In the genomic region with DNA sequence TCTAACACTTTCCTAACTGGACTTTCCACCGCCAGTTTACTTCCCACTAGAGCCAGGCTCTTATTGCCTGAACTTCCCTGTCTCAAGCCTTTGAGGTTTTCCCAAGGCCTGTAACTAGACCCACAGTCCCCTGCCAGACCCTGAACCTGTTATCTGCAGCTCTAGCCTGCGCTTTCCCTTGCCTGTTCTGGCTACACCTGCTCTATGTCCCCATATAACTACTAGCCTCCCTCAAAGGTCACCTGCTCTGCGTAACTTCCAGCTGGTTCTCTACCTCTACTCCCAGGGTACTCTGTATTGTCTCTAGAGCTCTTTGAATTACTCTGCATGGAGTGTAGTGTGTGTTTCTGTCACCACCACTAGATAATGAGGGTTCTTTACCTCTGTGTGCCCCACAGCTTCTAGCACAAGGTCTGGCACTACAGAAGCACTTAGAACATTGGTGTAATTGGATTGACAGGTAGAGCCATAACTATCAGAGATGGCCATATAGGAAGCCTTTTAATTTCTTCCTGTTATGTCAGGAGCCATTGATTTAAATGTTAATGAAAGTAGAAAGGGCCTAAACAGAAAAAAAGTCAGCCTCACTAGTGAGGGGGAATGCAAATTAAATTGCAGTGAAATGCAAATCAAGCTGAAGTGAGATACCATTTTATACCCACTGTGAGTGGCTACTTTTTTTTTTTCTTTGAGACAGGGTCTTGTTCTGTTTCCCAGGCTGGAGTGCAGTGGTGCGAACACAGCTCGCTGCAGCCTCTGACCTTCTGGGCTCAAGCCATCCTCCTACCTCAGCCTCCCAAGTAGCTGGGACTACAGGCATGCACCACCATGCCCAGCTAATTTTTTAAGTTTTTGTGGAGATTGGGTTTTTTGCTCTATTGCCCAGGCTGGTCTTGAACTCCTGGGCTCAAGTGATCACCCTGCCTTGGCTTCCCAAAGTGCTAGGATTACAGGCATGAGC, we compare ENCODE assay signal across 26 cellular contexts. TPM values are rescaled to one million over a fixed set of nuclear protein-coding genes. Genes with fewer than 3 reads are reported as not detected.
DNase-seq lines count a peak whose midpoint lies in the region; FAIRE-seq and TF ChIP-seq lines count a peak whose summit lies in the region.
"Had no signal": no experiment of that assay in that cellular context is flagged by ENCODE, and none has a peak within 500 bp of the region (broad histone marks: within the 10 kb centered on the region; RNA-seq: fewer than 3 reads in every experiment).

No MANE protein-coding gene starts in this region.

- H2AFZ ChIP-seq in PC-9: no peak overlapping the region

- H3K4me1 ChIP-seq in PC-9 (replicated peaks; ENCODE audit: insufficient read depth) (peaks cover 65% of the 10 kb centered on the region), iPS-20b (ENCODE audit: insufficient read depth, low read length) (peaks cover 21% of the 10 kb centered on the region), spleen (no peaks in the 10 kb centered on the region)

- peak; percentile 33 for DNase-seq in NCI-H2107 treated with DMSO at 0.1 percent for 48 hours (lab: John Stamatoyannopoulos, UW; ENCODE audit: unreplicated experiment)
- no peak for DNase-seq in NCI-H2107 (lab: John Stamatoyannopoulos, UW)
- DNase-seq in GM12891 (ENCODE audit: insufficient read length, low spot score): no peak
- no peak for DNase-seq in PC-9
- DNase-seq in mesenteric fat pad (ENCODE audit: low spot score): no peak
- DNase-seq in activated T-helper 2 cell treated with anti-CD3 and anti-CD28 coated beads, Interferon-gamma antibody, Interleukin-2, Interleukin-4, amounts not matched to agents 10 μg/mL and 5 μg/mL and 100 μg/mL, durations not matched to agents 14 hours and 24 hours and 36 hours (ENCODE audit: low spot score): no peak
- no peak for DNase-seq in spleen
- DNase-seq: activated B cell treated with CpG ODN at 0.5 μM for 24 hours; activated CD4-positive, alpha-beta T cell treated with anti-CD3 and anti-CD28 coated beads, Interleukin-2, amount 50 U/mL, for 48 hours; activated gamma-delta T cell treated with Interleukin-2 at 50 U/mL for 16 hours; activated naive CD8-positive, alpha-beta T cell treated with anti-CD3 and anti-CD28 coated beads, Interleukin-2, amount 50 U/mL, for 24 hours; activated T-cell treated with anti-CD3 and anti-CD28 coated beads for 4 hours; CD4-positive, alpha-beta memory T cell; Karpas-422; naive thymus-derived CD8-positive, alpha-beta T cell; NCI-H1694 treated with DMSO at 0.1 percent for 48 hours; NCI-H226; OCI-M1; ovary; SHP77; stimulated activated CD4-positive, alpha-beta T cell treated with anti-CD3 and anti-CD28 coated beads, Interleukin-12 subunit alpha, Interleukin-12 subunit beta, amount 100 ng/mL, for 4 hours; stimulated activated CD4-positive, alpha-beta T cell treated with anti-CD3 and anti-CD28 coated beads, Interleukin-4, amount 100 ng/mL, for 4 hours; stimulated activated naive CD4-positive, alpha-beta T cell treated with Interleukin-2 at 50 U/mL for 16 hours had no signal

- peaks cover 94% of the 10 kb centered on the region for H4K20me1 ChIP-seq in PC-9 (ENCODE audit: insufficient read depth)

- H3F3A ChIP-seq in PC-9 (ENCODE audit: insufficient read depth, low read depth): peaks cover 100% of the 10 kb centered on the region

- no peaks in the 10 kb centered on the region for H3K9me2 ChIP-seq in PC-9 (ENCODE audit: insufficient read depth)

- H3K27ac Mint-ChIP-seq in activated T-helper 2 cell treated with anti-CD3 and anti-CD28 coated beads, Interferon-gamma antibody, Interleukin-2, Interleukin-4, amounts not matched to agents 10 μg/mL and 5 μg/mL and 100 μg/mL, durations not matched to agents 14 hours and 24 hours and 36 hours: no peak overlapping the region
- H3K27ac Mint-ChIP-seq: activated B cell treated with CpG ODN at 0.5 μM for 24 hours had no signal

- peaks cover 69% of the 10 kb centered on the region for H3K36me3 ChIP-seq in PC-9 (ENCODE audit: low read depth)
- H3K36me3 ChIP-seq in iPS-20b (ENCODE audit: insufficient read depth, low read depth, low read length): peaks cover 62% of the 10 kb centered on the region
- H3K36me3 ChIP-seq in spleen: peaks cover 0 to 87% (median 36%) of the 10 kb centered on the region in 6 donors
- H3K36me3 ChIP-seq: ovary had no signal

- intact Hi-C loops in PC-9 (cut with micrococcal nuclease; ENCODE audit: unreplicated experiment): loop anchor here (10.0 kb wide), 2 partner anchors 137 to 603 kb away; partner anchors contain the start of genes SLC41A2 and TXNRD1
- intact Hi-C loops in activated T-helper 2 cell treated with anti-CD3 and anti-CD28 coated beads, Interferon-gamma antibody, Interleukin-2, Interleukin-4, amounts not matched to agents 10 μg/mL and 5 μg/mL and 100 μg/mL, durations not matched to agents 14 hours and 24 hours and 36 hours (cut with micrococcal nuclease): no loop called here
- intact Hi-C loops in spleen (cut with DNase I; ENCODE audit: low total_unique reads): no loop called here

- no peaks in the 10 kb centered on the region for H3K27me3 ChIP-seq in PC-9 (ENCODE audit: insufficient read depth, low read depth)
- no peaks in the 10 kb centered on the region for H3K27me3 ChIP-seq in iPS-20b (ENCODE audit: insufficient read depth, low read length)
- H3K27me3 ChIP-seq in spleen (replicated peaks in 1 of 7): no peaks in the 10 kb centered on the region
- H3K27me3 ChIP-seq: ovary had no signal

- H3K27me3 Mint-ChIP-seq in activated T-helper 2 cell treated with anti-CD3 and anti-CD28 coated beads, Interferon-gamma antibody, Interleukin-2, Interleukin-4, amounts not matched to agents 10 μg/mL and 5 μg/mL and 100 μg/mL, durations not matched to agents 14 hours and 24 hours and 36 hours (ENCODE audit: low read depth): no peaks in the 10 kb centered on the region
- H3K27me3 Mint-ChIP-seq: activated B cell treated with CpG ODN at 0.5 μM for 24 hours; activated naive CD8-positive, alpha-beta T cell treated with anti-CD3 and anti-CD28 coated beads, Interleukin-2, amount 50 U/mL, for 24 hours; CD4-positive, alpha-beta memory T cell; naive thymus-derived CD8-positive, alpha-beta T cell had no signal

- FAIRE-seq in GM12891 (lab: Jason Lieb, UNC): peak; percentile 9

- H3K27ac ChIP-seq in PC-9 (peak overlapping the region; percentile 60), iPS-20b (ENCODE audit: low read length) (peak overlapping the region; percentile 46), spleen (no peak overlapping the region)
- H3K27ac ChIP-seq: 22Rv1, epithelial cell of prostate, ovary had no signal

- H3K9me3 ChIP-seq in PC-9 (ENCODE audit: insufficient read depth, low read depth) (no peaks in the 10 kb centered on the region), iPS-20b (ENCODE audit: insufficient read depth, low read depth, low read length) (no peaks in the 10 kb centered on the region), spleen (no peaks in the 10 kb centered on the region)
- H3K9me3 ChIP-seq: ovary had no signal

- POLR2A ChIA-PET in PC-9 (lab: Charles Lee; ENCODE audit: unreplicated experiment): interaction anchor here (0.6 to 0.7 kb wide), 2 partner anchors 74 to 608 kb away, joined by 5 to 6 read pairs; no protein-coding TSS in a partner anchor

- BruUV-seq in PC-9 (replicated peaks; lab: Mats Ljungman, UMichigan): no TSS peak

- H3K4me2 ChIP-seq in PC-9: no peak overlapping the region

- peaks cover 6% of the 10 kb centered on the region for H3K4me1 Mint-ChIP-seq in activated T-helper 2 cell treated with anti-CD3 and anti-CD28 coated beads, Interferon-gamma antibody, Interleukin-2, Interleukin-4, amounts not matched to agents 10 μg/mL and 5 μg/mL and 100 μg/mL, durations not matched to agents 14 hours and 24 hours and 36 hours (ENCODE audit: low read depth)
- H3K4me1 Mint-ChIP-seq: activated B cell treated with CpG ODN at 0.5 μM for 24 hours; activated naive CD8-positive, alpha-beta T cell treated with anti-CD3 and anti-CD28 coated beads, Interleukin-2, amount 50 U/mL, for 24 hours; naive thymus-derived CD8-positive, alpha-beta T cell had no signal

- no peak for TF ChIP-seq CTCF in PC-9 (conservative IDR thresholded peaks at IDR 0.05)
- no peak for TF ChIP-seq CTCF in spleen (IDR thresholded peaks at IDR 0.05 in 8 of 11, conservative IDR thresholded peaks at IDR 0.05 in 3 of 11)

- H3K4me3 ChIP-seq in PC-9: no peak overlapping the region
- peak overlapping the region; percentile 8; the same call in 1 of the 2 replicates for H3K4me3 ChIP-seq in iPS-20b (ENCODE audit: low read length)
- H3K4me3 ChIP-seq in spleen: no peak overlapping the region
- H3K4me3 ChIP-seq: ovary had no signal

- 94 to 98% (median 96%) methylated on average over 5 of the region's 5 CpGs for WGBS in spleen, 5 donors

- CTCF ChIA-PET in PC-9 (lab: Charles Lee): no interaction called here

- H3K36me3 Mint-ChIP-seq in activated T-helper 2 cell treated with anti-CD3 and anti-CD28 coated beads, Interferon-gamma antibody, Interleukin-2, Interleukin-4, amounts not matched to agents 10 μg/mL and 5 μg/mL and 100 μg/mL, durations not matched to agents 14 hours and 24 hours and 36 hours (ENCODE audit: low read depth): peaks cover 34% of the 10 kb centered on the region

- H3K9ac ChIP-seq in iPS-20b (ENCODE audit: low read depth, low read length): no peak overlapping the region

- H3K4me3 Mint-ChIP-seq in activated T-helper 2 cell treated with anti-CD3 and anti-CD28 coated beads, Interferon-gamma antibody, Interleukin-2, Interleukin-4, amounts not matched to agents 10 μg/mL and 5 μg/mL and 100 μg/mL, durations not matched to agents 14 hours and 24 hours and 36 hours (ENCODE audit: low read depth): no peak overlapping the region
- H3K4me3 Mint-ChIP-seq: activated B cell treated with CpG ODN at 0.5 μM for 24 hours; activated naive CD8-positive, alpha-beta T cell treated with anti-CD3 and anti-CD28 coated beads, Interleukin-2, amount 50 U/mL, for 24 hours; CD4-positive, alpha-beta memory T cell; naive thymus-derived CD8-positive, alpha-beta T cell had no signal

- peaks cover 45% of the 10 kb centered on the region for H3K79me2 ChIP-seq in PC-9 (ENCODE audit: low read depth)

- no peak; the same call in 1 of the 2 replicates for TF ChIP-seq POLR2A in GM12891 (IDR thresholded peaks at IDR 0.05; ENCODE audit: low read depth, low read length)
- TF ChIP-seq POLR2A in spleen (IDR thresholded peaks at IDR 0.05): no peak

- no peaks in the 10 kb centered on the region for H3K9me3 Mint-ChIP-seq in activated T-helper 2 cell treated with anti-CD3 and anti-CD28 coated beads, Interferon-gamma antibody, Interleukin-2, Interleukin-4, amounts not matched to agents 10 μg/mL and 5 μg/mL and 100 μg/mL, durations not matched to agents 14 hours and 24 hours and 36 hours
- H3K9me3 Mint-ChIP-seq: activated B cell treated with CpG ODN at 0.5 μM for 24 hours; activated naive CD8-positive, alpha-beta T cell treated with anti-CD3 and anti-CD28 coated beads, Interleukin-2, amount 50 U/mL, for 24 hours; CD4-positive, alpha-beta memory T cell; naive thymus-derived CD8-positive, alpha-beta T cell had no signal

TF ChIP-seq in GM12891, 5 proteins besides CTCF, POLR2A, EP300 and RAD21 (continues in another document):
- no peak for TF ChIP-seq SPI1 (IDR thresholded peaks at IDR 0.05; ENCODE audit: low read depth, low read length)

RNA-seq across cellular contexts. Expression of gene EID3, which starts 47.8 kb away (rescaled TPM):
- 2.1 TPM for polyA plus RNA-seq in GM12891 (2012; ENCODE audit: low read depth, missing spikeins)
- total RNA-seq in PC-9 (2021) (42.4 and 47.4 TPM in 2 replicates), mesenteric fat pad (8.2 TPM), spleen (10 to 100 TPM in 2 of 7 donors, 1 to 10 TPM in 5; 4.4 to 20.8 (median 7.4) TPM)
- total RNA-seq in activated T-helper 2 cell treated with anti-CD3 and anti-CD28 coated beads, Interferon-gamma antibody, Interleukin-2, Interleukin-4, amounts not matched to agents 10 μg/mL and 5 μg/mL and 100 μg/mL, durations not matched to agents 14 hours and 24 hours and 36 hours: 9.4 and 10.1 TPM in 2 replicates
- polyA plus RNA-seq in spleen: 1 to 10 TPM; 2.4 to 4.2 (median 3.5) TPM

Comparison
In these comparisons a context has a peak if more than half of its experiments do, and no peak if none do; other contexts are left out.
1. H3K27ac ChIP-seq: peak in PC-9 (single experiment) and iPS-20b (single experiment); none in spleen (0 of 8).